ENCODE assay signal across 8 cellular contexts in genomic region chr1:40849801-40850592, GRCh38. TPM values are rescaled to one million over a fixed set of nuclear protein-coding genes. Genes with fewer than 3 reads are reported as not detected.
DNase-seq lines count a peak whose midpoint lies in the region; ATAC-seq, FAIRE-seq and TF ChIP-seq lines count a peak whose summit lies in the region.

No MANE protein-coding gene starts in this region.

- TF ChIP-seq POLR2A in A549 (IDR thresholded peaks at IDR 0.05; ENCODE audit: low read length) (no peak), GM12891 (IDR thresholded peaks at IDR 0.05; ENCODE audit: low read depth, low read length) (no peak)

- 0 out of 2 replicates have a peak overlapping the region, but pooled peaks have one; percentile 30 for H2AFZ ChIP-seq in SK-N-SH (ENCODE audit: low read depth)

- H3K27ac ChIP-seq in A549 (peak overlapping the region; percentile 44 to 52; a peak in 3 of 6 replicates), SK-N-SH (ENCODE audit: low read depth in 2 of 2, low read length in 1 of 2) (no peak overlapping the region), psoas muscle (no peak overlapping the region)

- H3K4me1 ChIP-seq in A549 (peaks cover 13% of the 10 kb centered on the region; the same call in 2 of the 3 replicates), SK-N-SH (ENCODE audit: control insufficient read depth in 1 of 2, insufficient read depth in 2 of 2, low read depth in 1 of 2, low read length in 1 of 2) (no peaks in the 10 kb centered on the region; a peak in 1 of 4 replicates), psoas muscle (no peaks in the 10 kb centered on the region)

- peak; percentile 74 for TF ChIP-seq CTCF in A549 (IDR thresholded peaks at IDR 0.05)
- TF ChIP-seq CTCF in LNCAP (IDR thresholded peaks at IDR 0.05) = peak; percentile 86
- peak; percentile 84 for TF ChIP-seq CTCF in SK-N-SH (IDR thresholded peaks at IDR 0.05)
- peak; percentile 90 for TF ChIP-seq CTCF in psoas muscle (IDR thresholded peaks at IDR 0.05)

- no peaks in the 10 kb centered on the region for H3F3A ChIP-seq in SK-N-SH (replicated peaks; ENCODE audit: insufficient read depth)

- H3K79me2 ChIP-seq in SK-N-SH (ENCODE audit: insufficient read depth) = no peaks in the 10 kb centered on the region

- WGBS in A549 (ENCODE audit: missing lambda C conversion rate) = 12% methylated on average over 10 of the region's 12 CpGs
- 42% methylated on average over 5 of the region's 12 CpGs for WGBS in SK-N-SH (ENCODE audit: low lambda C conversion rate)
- WGBS in psoas muscle, 3 donors = 15 to 22% (median 15%) methylated on average over 12 of the region's 12 CpGs

- no peak overlapping the region for H3K4me3 ChIP-seq in A549
- H3K4me3 ChIP-seq in SK-N-SH (ENCODE audit: low read depth in 2 of 2, low read length in 1 of 2) = no peak overlapping the region
- no peak overlapping the region for H3K4me3 ChIP-seq in psoas muscle

- H3K27me3 ChIP-seq in SK-N-SH (ENCODE audit: insufficient read depth) (no peaks in the 10 kb centered on the region), psoas muscle (ENCODE audit: insufficient read depth in 3 of 3, low read length in 2 of 3) (no peaks in the 10 kb centered on the region)

- FAIRE-seq in A549 (lab: Jason Lieb, UNC) = no peak
- FAIRE-seq in GM12891 (lab: Jason Lieb, UNC) = peak; percentile 92

- TF ChIP-seq RAD21 in A549 (conservative IDR thresholded peaks at IDR 0.05 in 1 of 2, IDR thresholded peaks at IDR 0.05 in 1 of 2) (peak; percentile 66 to 74), SK-N-SH (IDR thresholded peaks at IDR 0.05; ENCODE audit: low read length) (peak; percentile 89)

- DNase-seq in A549 (ENCODE audit: low read depth in 1 of 2, low spot score in 1 of 2) = peak; percentile 57 to 61
- DNase-seq in GM12891 (ENCODE audit: insufficient read length, low spot score) = peak; percentile 53
- DNase-seq in SK-N-SH = peak; percentile 78
- peak; percentile 76 for DNase-seq in activated naive CD4-positive, alpha-beta T cell treated with anti-CD3 and anti-CD28 coated beads, Interleukin-2, amount 50 U/mL, for 16 hours
- peak; percentile 86 for DNase-seq in Right ventricle myocardium inferior (ENCODE audit: missing footprints)
- peak; percentile 58 to 79 for DNase-seq in psoas muscle

- H4K20me1 ChIP-seq in SK-N-SH (ENCODE audit: insufficient read depth) = no peaks in the 10 kb centered on the region

- CTCF ChIA-PET in A549 (lab: Yijun Ruan, JAX) = interaction anchor here (0.6 to 12.9 kb wide), 31 partner anchors 8 to 260 kb away, joined by 3 to 352 read pairs (median 5); partner anchors contain the start of genes CITED4, CTPS1 and RIMS3
- CTCF ChIA-PET in SK-N-SH (lab: Yijun Ruan, JAX) = interaction anchor here (0.6 to 17.4 kb wide), 77 partner anchors 8 to 559 kb away, joined by 3 to 339 read pairs (median 4); partner anchors contain the start of genes CITED4, NFYC, RIMS3 and ZNF684

- H3K9ac ChIP-seq in SK-N-SH = no peak overlapping the region

- H3K9me3 ChIP-seq in A549 (no peaks in the 10 kb centered on the region), SK-N-SH (no peaks in the 10 kb centered on the region), psoas muscle (no peaks in the 10 kb centered on the region)

- POLR2A ChIA-PET in A549 (lab: Yijun Ruan, JAX) = interaction anchor here (5.4 kb wide), 1 partner anchor 12 kb away, joined by 35 read pairs; the partner anchor contains the start of gene CITED4
- POLR2A ChIA-PET in SK-N-SH (lab: Yijun Ruan, JAX) = interaction anchor here (0.5 kb wide), 1 partner anchor 96 kb away, joined by 3 read pairs; no protein-coding TSS in a partner anchor

- intact Hi-C loops in Right ventricle myocardium inferior (cut with DNase I) = loop anchor here (1.0 to 2.0 kb wide), 2 partner anchors 76 to 237 kb away; no protein-coding TSS in a partner anchor
- intact Hi-C loops in psoas muscle (cut with DNase I) = loop anchor here (1.0 to 5.0 kb wide), 6 partner anchors 77 to 238 kb away; no protein-coding TSS in a partner anchor

- H3K36me3 ChIP-seq in SK-N-SH (replicated peaks in 1 of 2; ENCODE audit: control insufficient read depth in 1 of 2, insufficient read depth in 2 of 2, low read length in 1 of 2) (no peaks in the 10 kb centered on the region), psoas muscle (ENCODE audit: insufficient read depth in 1 of 2, low read depth in 1 of 2) (no peaks in the 10 kb centered on the region)

- ATAC-seq in A549 (peak; percentile 83 to 91), Right ventricle myocardium inferior (peak; percentile 77), psoas muscle (peak; percentile 80 to 95 (median 88)), HG03280 (IDR thresholded peaks at IDR 0.05; ENCODE audit: unreplicated experiment) (no peak)

- TF ChIP-seq EP300 in A549 (IDR thresholded peaks at IDR 0.05) (no peak), SK-N-SH (IDR thresholded peaks at IDR 0.05; ENCODE audit: borderline replicate concordance in 1 of 2, low read depth in 1 of 2, low read length in 1 of 2) (no peak)

- no peak overlapping the region for H3K4me2 ChIP-seq in A549
- H3K4me2 ChIP-seq in SK-N-SH = no peak overlapping the region

- H3K9me2 ChIP-seq in SK-N-SH = no peaks in the 10 kb centered on the region

TF ChIP-seq in A549, 52 proteins besides CTCF, POLR2A, EP300 and RAD21:
- TF ChIP-seq MAX (IDR thresholded peaks at IDR 0.05) (peak; percentile 61), HDAC2 (IDR thresholded peaks at IDR 0.05) (no peak), SMC3 (IDR thresholded peaks at IDR 0.05) (peak; percentile 71)

TF ChIP-seq in GM12891, 5 proteins besides CTCF, POLR2A, EP300 and RAD21:
- TF ChIP-seq SPI1 (IDR thresholded peaks at IDR 0.05; ENCODE audit: low read depth, low read length) = peak; percentile 40; the same call in 1 of the 2 replicates
- TF ChIP-seq POU2F2 (IDR thresholded peaks at IDR 0.05; ENCODE audit: low read depth, low read length) = no peak
- TF ChIP-seq POLR2AphosphoS5 (IDR thresholded peaks at IDR 0.05; ENCODE audit: low read depth, low read length) = no peak
- no peak for TF ChIP-seq PAX5 (IDR thresholded peaks at IDR 0.05; ENCODE audit: insufficient read depth, low read length, severe bottlenecking)

TF ChIP-seq in SK-N-SH, 30 proteins besides CTCF, POLR2A, EP300 and RAD21:
- TF ChIP-seq POLR2AphosphoS5 (IDR thresholded peaks at IDR 0.05; ENCODE audit: low read depth, low read length) = no peak
- TF ChIP-seq MEF2A (IDR thresholded peaks at IDR 0.05; ENCODE audit: borderline replicate concordance, low read depth) = no peak
- no peak for TF ChIP-seq MAX (IDR thresholded peaks at IDR 0.05; ENCODE audit: low read depth)
- no peak for TF ChIP-seq NFIC (IDR thresholded peaks at IDR 0.05; ENCODE audit: borderline replicate concordance)
- peak; percentile 85 for TF ChIP-seq SMC3 (IDR thresholded peaks at IDR 0.05; ENCODE audit: low read depth, low read length)
- no peak for TF ChIP-seq GABPA (IDR thresholded peaks at IDR 0.05; ENCODE audit: low read depth)
TF ChIP-seq in SK-N-SH: peak in this region for 1.

RNA-seq across cellular contexts. Expression of gene CITED4, which starts 12.2 kb away (rescaled TPM):
- 5.8 and 7.1 TPM in 2 replicates for polyA plus RNA-seq in A549 (2011; rRNA removed)
- 33.9 and 64.1 TPM in 2 replicates for polyA plus RNA-seq in A549 (2012; cell fraction: cytosol; rRNA removed)
- 40.5 and 61.4 TPM in 2 replicates for polyA plus RNA-seq in A549 (2012; cell fraction: nucleus; rRNA removed)
- 23.7 to 33.5 TPM (median 32.2 TPM) in 3 replicates for polyA plus RNA-seq in A549 (2017; fragmentation: RNase III; extraction: RNeasy Plus Mini Kit Qiagen cat#74134 plus additional on column Dnase treatment)
- 4.2 and 9.2 TPM in 2 replicates for polyA minus RNA-seq in A549 (2011; rRNA and poly(A)+ RNA removed)
- not detected for polyA plus RNA-seq in GM12891 (2012; ENCODE audit: low read depth, missing spikeins)
- polyA plus RNA-seq in SK-N-SH (2012; rRNA removed) = 5.9 and 10.1 TPM in 2 replicates
- 6.7 and 10.0 TPM in 2 replicates for polyA plus RNA-seq in SK-N-SH (2012; cell fraction: cytosol; rRNA removed)
- polyA plus RNA-seq in SK-N-SH (2012; cell fraction: nucleus; rRNA removed) = 5.6 and 13.0 TPM in 2 replicates
- total RNA-seq in Right ventricle myocardium inferior = 40.6 TPM
- total RNA-seq in psoas muscle = 10 to 100 TPM; 16.0 to 24.7 (median 18.6) TPM
- 10 to 100 TPM in 1 of 3 donors, 1 to 10 TPM in 2; 5.6 to 40.9 (median 6.6) TPM for polyA plus RNA-seq in psoas muscle

Comparison
In these comparisons a context has a peak if more than half of its experiments do, and no peak if none do; other contexts are left out.
1. H3K27ac ChIP-seq: peak in A549 (2 of 2); none in SK-N-SH (0 of 2) and psoas muscle (single experiment).
2. Of the 12 proteins assayed by ChIP-seq in both A549 and SK-N-SH: peak only in A549: MAX; only in SK-N-SH: none; in both: CTCF, RAD21 and SMC3; in neither: 8.
3. Peak in every context shown above with its lines, with median percentiles within 50 percentile points of each other: DNase-seq and CTCF ChIP-seq.